In the genomic region with DNA sequence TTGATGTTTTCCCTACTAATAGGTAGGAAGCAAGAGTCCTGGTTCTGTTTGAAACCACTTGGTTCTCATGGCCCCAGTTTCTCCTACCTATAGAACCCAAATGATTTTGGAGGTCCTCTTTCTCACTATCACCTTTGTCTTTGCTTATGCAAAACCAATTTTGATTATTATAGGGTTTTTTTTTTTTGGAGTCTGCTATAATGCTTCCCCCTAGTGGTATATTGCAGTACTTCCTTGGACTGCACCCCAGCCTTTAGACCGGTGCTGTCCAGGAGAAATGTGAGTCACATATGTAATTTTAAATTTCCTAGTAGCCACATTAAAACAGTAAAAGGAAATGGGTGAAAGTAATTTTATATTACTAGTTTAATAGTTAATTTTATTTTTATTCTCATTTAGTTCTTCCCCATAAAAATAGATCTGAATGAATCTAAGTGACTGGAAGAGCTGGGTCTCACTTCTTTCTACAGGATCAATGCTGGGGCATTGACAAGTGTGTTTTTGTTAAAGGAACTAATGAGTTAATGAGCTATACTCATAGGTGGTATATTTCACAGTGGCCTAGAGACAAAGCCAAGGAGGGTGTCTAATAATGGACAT, we compare ENCODE assay signal across 8 cellular contexts. TPM values are rescaled to one million over a fixed set of nuclear protein-coding genes. Genes with fewer than 3 reads are reported as not detected.
DNase-seq lines count a peak whose midpoint lies in the region; ATAC-seq, FAIRE-seq and TF ChIP-seq lines count a peak whose summit lies in the region.

No MANE protein-coding gene starts in this region.

- TF ChIP-seq CTCF in astrocyte of the cerebellum (IDR thresholded peaks at IDR 0.05; ENCODE audit: low read depth, low read length, missing control alignments) (peak; percentile 81), suprapubic skin (IDR thresholded peaks at IDR 0.05) (peak; percentile 76 to 79)

- FAIRE-seq in GM19239 (lab: Jason Lieb, UNC): no peak

- peaks cover 97% of the 10 kb centered on the region for H3K4me1 ChIP-seq in CD4-positive, alpha-beta memory T cell (ENCODE audit: insufficient read depth, low read length)
- peaks cover 24% of the 10 kb centered on the region for H3K4me1 ChIP-seq in suprapubic skin

- POLR2A ChIA-PET in CD4-positive, alpha-beta memory T cell (lab: Charles Lee; ENCODE audit: partially characterized antibody): interaction anchor here (0.9 to 12.7 kb wide), 13 partner anchors 9 to 184 kb away, joined by 3 to 179 read pairs (median 10); partner anchors contain the start of genes FCMR and IL24

- DNase-seq in CD4-positive, alpha-beta memory T cell: peak in 4 of 5 donors; percentile 51 to 66 (median 59)
- DNase-seq in GM19239 (ENCODE audit: insufficient read length, low spot score): peak; percentile 54
- peak; percentile 51 for DNase-seq in NCI-H345 (lab: John Stamatoyannopoulos, UW)
- peak; percentile 65 for DNase-seq in astrocyte of the cerebellum (ENCODE audit: low read depth)
- DNase-seq in iris pigment epithelial cell (ENCODE audit: low read depth): peak; percentile 66
- DNase-seq in suprapubic skin (ENCODE audit: low spot score in 2 of 2): no peak
- no peak for DNase-seq in activated CD4-positive, CD25-positive, alpha-beta regulatory T cell treated with anti-CD3 and anti-CD28 coated beads, Interleukin-2, amount 50 U/mL, for 72 hours

- intact Hi-C loops in CD4-positive, alpha-beta memory T cell (cut with micrococcal nuclease): loop anchor here (10.0 kb wide), 2 partner anchors 164 to 436 kb away; partner anchors contain the start of gene IKBKE

- H3K27ac Mint-ChIP-seq in CD4-positive, alpha-beta memory T cell: peak overlapping the region; percentile 34 to 91 (median 83)

- peaks cover 70 to 75% of the 10 kb centered on the region in 2 donors for H3K36me3 Mint-ChIP-seq in CD4-positive, alpha-beta memory T cell

- no peak overlapping the region for H3K4me3 ChIP-seq in CD4-positive, alpha-beta memory T cell (ENCODE audit: low read length in 2 of 2)
- H3K4me3 ChIP-seq in astrocyte of the cerebellum (ENCODE audit: low read depth, low read length): no peak overlapping the region
- H3K4me3 ChIP-seq in suprapubic skin: no peak overlapping the region

- no peaks in the 10 kb centered on the region for H3K9me3 ChIP-seq in CD4-positive, alpha-beta memory T cell (ENCODE audit: control insufficient read depth in 1 of 2, low read length in 2 of 2)
- H3K9me3 ChIP-seq in suprapubic skin: no peaks in the 10 kb centered on the region

- in situ Hi-C loops in astrocyte of the cerebellum (cut with HindIII; ENCODE audit: low sequenced_read_pairs): loop anchor here (25.0 kb wide), 1 partner anchor 174 kb away; no protein-coding TSS in a partner anchor

- H3K27ac ChIP-seq in CD4-positive, alpha-beta memory T cell (ENCODE audit: low read depth, low read length): no peak overlapping the region
- no peak overlapping the region for H3K27ac ChIP-seq in suprapubic skin

- H3K36me3 ChIP-seq in CD4-positive, alpha-beta memory T cell (ENCODE audit: insufficient read depth, low read length): peaks cover 59% of the 10 kb centered on the region
- no peaks in the 10 kb centered on the region for H3K36me3 ChIP-seq in suprapubic skin

- CTCF ChIA-PET in CD4-positive, alpha-beta memory T cell (lab: Charles Lee; ENCODE audit: partially characterized antibody): interaction anchor here (0.7 to 13.0 kb wide), 38 partner anchors 8 to 277 kb away, joined by 3 to 477 read pairs (median 10); partner anchors contain the start of genes DYRK3, FCMR and IL20

- TF ChIP-seq EP300 in suprapubic skin (IDR thresholded peaks at IDR 0.05): no peak

- H3K4me3 Mint-ChIP-seq in CD4-positive, alpha-beta memory T cell: peak overlapping the region in 5 of 8 donors; percentile 60 to 80 (median 70)

- no peaks in the 10 kb centered on the region for H3K27me3 Mint-ChIP-seq in CD4-positive, alpha-beta memory T cell

- 0% methylated on average over 1 of the region's 1 CpG for WGBS in suprapubic skin

- no peak for TF ChIP-seq POLR2A in suprapubic skin (IDR thresholded peaks at IDR 0.05)

- H3K9me3 Mint-ChIP-seq in CD4-positive, alpha-beta memory T cell: peaks cover 0 to 2% (median 0%) of the 10 kb centered on the region in 8 donors

- H3K4me1 Mint-ChIP-seq in CD4-positive, alpha-beta memory T cell: peaks cover 72 to 95% (median 84%) of the 10 kb centered on the region in 4 donors

- H3K27me3 ChIP-seq in CD4-positive, alpha-beta memory T cell (ENCODE audit: insufficient read depth, low read length): no peaks in the 10 kb centered on the region
- H3K27me3 ChIP-seq in suprapubic skin: peaks cover 25% of the 10 kb centered on the region

- ATAC-seq in GM21515 (IDR thresholded peaks at IDR 0.05; ENCODE audit: unreplicated experiment): no peak

RNA-seq across cellular contexts. Expression of gene FCMR, which starts 10.6 kb away (rescaled TPM):
- 100 to 1,000 TPM; 554 to 588 TPM for total RNA-seq in CD4-positive, alpha-beta memory T cell
- 100 to 1,000 TPM; 493 to 558 TPM for polyA plus RNA-seq in CD4-positive, alpha-beta memory T cell
- 1 to 10 TPM in 3 of 4 donors, under 1 TPM in 1; 0.39 to 2.9 (median 2.2) TPM for total RNA-seq in suprapubic skin

RNA-seq across cellular contexts. Expression of gene IL24, which starts 13.9 kb away (rescaled TPM):
- not detected for total RNA-seq in CD4-positive, alpha-beta memory T cell
- 10 to 100 TPM; 20.3 to 29.6 TPM for polyA plus RNA-seq in CD4-positive, alpha-beta memory T cell
- not detected for total RNA-seq in suprapubic skin

RNA-seq across cellular contexts. Expression of gene PIGR, which starts 35.1 kb away (rescaled TPM):
- not detected for total RNA-seq in CD4-positive, alpha-beta memory T cell
- not detected for polyA plus RNA-seq in CD4-positive, alpha-beta memory T cell
- total RNA-seq in suprapubic skin: 1 to 10 TPM in 3 of 4 donors, under 1 TPM in 1; 0.49 to 6.4 (median 2.3) TPM

RNA-seq across cellular contexts. Expression of gene IL20, which starts 45.7 kb away (rescaled TPM):
- not detected for total RNA-seq in CD4-positive, alpha-beta memory T cell
- not detected for polyA plus RNA-seq in CD4-positive, alpha-beta memory T cell
- total RNA-seq in suprapubic skin: 1 to 10 TPM in 2 of 4 donors, under 1 TPM in 1, not detected in 1; 0.76 to 1.4 (median 1.0) TPM

RNA-seq across cellular contexts. Expression of gene FCAMR, which starts 59.1 kb away (rescaled TPM):
- total RNA-seq in CD4-positive, alpha-beta memory T cell: not detected
- polyA plus RNA-seq in CD4-positive, alpha-beta memory T cell: not detected
- not detected for total RNA-seq in suprapubic skin

Comparison
In these comparisons a context has a peak if more than half of its experiments do, and no peak if none do; other contexts are left out.
1. DNase-seq: peak in CD4-positive, alpha-beta memory T cell (4 of 5), GM19239 (single experiment), NCI-H345 (single experiment), astrocyte of the cerebellum (single experiment) and iris pigment epithelial cell (single experiment); none in suprapubic skin (0 of 2) and activated CD4-positive, CD25-positive, alpha-beta regulatory T cell treated with anti-CD3 and anti-CD28 coated beads, Interleukin-2, amount 50 U/mL, for 72 hours (single experiment).
2. RNA of gene FCMR, which starts 10.6 kb away (total RNA-seq): 554 to 588 TPM in CD4-positive, alpha-beta memory T cell; 0.39 to 2.9 TPM in suprapubic skin; every median in the first group is over 100 times any median in the second.